1 cellular context compared by ENCODE assay signal in genomic region chr2:7449287-7449686, GRCh38.
TF ChIP-seq lines count a peak whose summit lies in the region.

No MANE protein-coding gene starts in this region.

TF ChIP-seq in GM23338, 12 proteins besides CTCF, POLR2A, EP300 and RAD21 (continued from another document):
- TF ChIP-seq ZNF462 (CRISPR knock-in tag; IDR thresholded peaks at IDR 0.05), result 0 out of 2 replicates have a peak, but pooled peaks have one; percentile 59
- no peak for TF ChIP-seq NANOG (IDR thresholded peaks at IDR 0.05; ENCODE audit: borderline replicate concordance)
